ENCODE assay signal across 1 cellular context in the genomic region with DNA sequence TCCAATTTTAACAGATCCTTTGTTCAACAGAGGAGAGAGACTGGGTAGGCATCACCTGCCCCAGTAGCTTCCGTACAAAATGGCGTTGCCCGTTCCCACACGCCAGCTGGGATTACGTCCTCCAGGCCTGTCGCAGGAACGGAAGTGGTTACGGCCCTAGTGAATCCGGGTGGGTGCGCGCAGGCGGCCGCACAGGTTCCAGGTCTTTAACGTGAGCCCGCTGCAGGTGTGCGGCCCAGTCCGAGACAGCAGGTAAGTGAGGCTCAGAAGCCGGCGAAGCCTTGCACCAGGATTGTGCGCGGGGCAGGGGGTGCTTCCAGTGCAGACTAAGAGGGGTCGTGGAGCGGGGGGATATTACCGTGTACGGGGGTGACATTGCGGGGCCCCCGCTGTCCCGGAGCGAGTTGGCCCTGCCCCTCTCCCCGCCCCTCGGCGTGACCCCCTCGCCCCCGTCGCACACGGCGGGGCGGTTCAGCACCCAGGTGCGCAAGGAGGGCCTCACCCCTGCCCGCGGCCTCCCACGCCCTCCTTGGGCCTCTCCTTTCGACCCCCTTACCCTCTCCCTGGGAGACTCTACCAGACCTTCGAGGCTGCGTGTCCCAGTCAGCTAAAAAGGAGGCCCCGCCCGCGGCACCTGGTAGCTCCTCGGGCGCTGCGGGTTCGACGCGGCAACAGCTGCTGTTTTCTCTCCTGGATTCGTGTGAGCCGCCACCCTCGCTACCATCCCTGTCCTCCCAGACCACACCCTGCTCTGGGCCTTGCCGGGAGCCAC.
TF ChIP-seq lines count a peak whose summit lies in the region.

A gene with protein sequence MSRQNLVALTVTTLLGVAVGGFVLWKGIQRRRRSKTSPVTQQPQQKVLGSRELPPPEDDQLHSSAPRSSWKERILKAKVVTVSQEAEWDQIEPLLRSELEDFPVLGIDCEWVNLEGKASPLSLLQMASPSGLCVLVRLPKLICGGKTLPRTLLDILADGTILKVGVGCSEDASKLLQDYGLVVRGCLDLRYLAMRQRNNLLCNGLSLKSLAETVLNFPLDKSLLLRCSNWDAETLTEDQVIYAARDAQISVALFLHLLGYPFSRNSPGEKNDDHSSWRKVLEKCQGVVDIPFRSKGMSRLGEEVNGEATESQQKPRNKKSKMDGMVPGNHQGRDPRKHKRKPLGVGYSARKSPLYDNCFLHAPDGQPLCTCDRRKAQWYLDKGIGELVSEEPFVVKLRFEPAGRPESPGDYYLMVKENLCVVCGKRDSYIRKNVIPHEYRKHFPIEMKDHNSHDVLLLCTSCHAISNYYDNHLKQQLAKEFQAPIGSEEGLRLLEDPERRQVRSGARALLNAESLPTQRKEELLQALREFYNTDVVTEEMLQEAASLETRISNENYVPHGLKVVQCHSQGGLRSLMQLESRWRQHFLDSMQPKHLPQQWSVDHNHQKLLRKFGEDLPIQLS (plus strand): TSS at position 159 of the 772 bp plus-strand sequence. CDS start 17,973 bp downstream, outside the sequence.

TF ChIP-seq in HepG2, 621 proteins besides CTCF, POLR2A, EP300 and RAD21 (continued from another document and continues in another):
- TF ChIP-seq NFYC (CRISPR knock-in tag; IDR thresholded peaks at IDR 0.05) = no peak
- no peak for TF ChIP-seq ZNF660 (CRISPR knock-in tag; IDR thresholded peaks at IDR 0.05; ENCODE audit: borderline replicate concordance, low read depth)
- TF ChIP-seq JDP2 (CRISPR knock-in tag; IDR thresholded peaks at IDR 0.05; ENCODE audit: borderline replicate concordance) = no peak
- 0 out of 2 replicates have a peak, but pooled peaks have one; percentile 6 for TF ChIP-seq RFX3 (CRISPR knock-in tag; IDR thresholded peaks at IDR 0.05)
- no peak for TF ChIP-seq ZBTB1 (CRISPR knock-in tag; IDR thresholded peaks at IDR 0.05; ENCODE audit: borderline replicate concordance)
- peak; percentile 72; the same call in 1 of the 2 replicates for TF ChIP-seq SP4 (CRISPR knock-in tag; IDR thresholded peaks at IDR 0.05)
- TF ChIP-seq, protein P1, sequence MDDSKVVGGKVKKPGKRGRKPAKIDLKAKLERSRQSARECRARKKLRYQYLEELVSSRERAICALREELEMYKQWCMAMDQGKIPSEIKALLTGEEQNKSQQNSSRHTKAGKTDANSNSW (CRISPR knock-in tag; IDR thresholded peaks at IDR 0.05; ENCODE audit: borderline replicate concordance) = no peak; the same call in 1 of the 2 replicates
- peak; percentile 62; the same call in 1 of the 2 replicates for TF ChIP-seq ZNF616 (CRISPR knock-in tag; IDR thresholded peaks at IDR 0.05; ENCODE audit: low read depth)
- TF ChIP-seq DNMT1 (CRISPR knock-in tag; IDR thresholded peaks at IDR 0.05) = no peak
- no peak for TF ChIP-seq SMC3 (IDR thresholded peaks at IDR 0.05; ENCODE audit: low read length)
- peak; percentile 47 for TF ChIP-seq FOSL2 (CRISPR knock-in tag; IDR thresholded peaks at IDR 0.05)
- no peak for TF ChIP-seq KLF13 (CRISPR knock-in tag; IDR thresholded peaks at IDR 0.05)
- TF ChIP-seq, protein P2, sequence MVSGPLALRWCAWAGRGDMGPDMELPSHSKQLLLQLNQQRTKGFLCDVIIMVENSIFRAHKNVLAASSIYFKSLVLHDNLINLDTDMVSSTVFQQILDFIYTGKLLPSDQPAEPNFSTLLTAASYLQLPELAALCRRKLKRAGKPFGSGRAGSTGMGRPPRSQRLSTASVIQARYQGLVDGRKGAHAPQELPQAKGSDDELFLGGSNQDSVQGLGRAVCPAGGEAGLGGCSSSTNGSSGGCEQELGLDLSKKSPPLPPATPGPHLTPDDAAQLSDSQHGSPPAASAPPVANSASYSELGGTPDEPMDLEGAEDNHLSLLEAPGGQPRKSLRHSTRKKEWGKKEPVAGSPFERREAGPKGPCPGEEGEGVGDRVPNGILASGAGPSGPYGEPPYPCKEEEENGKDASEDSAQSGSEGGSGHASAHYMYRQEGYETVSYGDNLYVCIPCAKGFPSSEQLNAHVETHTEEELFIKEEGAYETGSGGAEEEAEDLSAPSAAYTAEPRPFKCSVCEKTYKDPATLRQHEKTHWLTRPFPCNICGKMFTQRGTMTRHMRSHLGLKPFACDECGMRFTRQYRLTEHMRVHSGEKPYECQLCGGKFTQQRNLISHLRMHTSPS (CRISPR knock-in tag; IDR thresholded peaks at IDR 0.05; ENCODE audit: low read depth) = no peak
- TF ChIP-seq, protein P3, sequence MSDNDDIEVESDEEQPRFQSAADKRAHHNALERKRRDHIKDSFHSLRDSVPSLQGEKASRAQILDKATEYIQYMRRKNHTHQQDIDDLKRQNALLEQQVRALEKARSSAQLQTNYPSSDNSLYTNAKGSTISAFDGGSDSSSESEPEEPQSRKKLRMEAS (IDR thresholded peaks at IDR 0.05) = peak; percentile 91
- no peak for TF ChIP-seq ZNF205 (CRISPR knock-in tag; IDR thresholded peaks at IDR 0.05)
- peak; percentile 94 for TF ChIP-seq CBX1 (IDR thresholded peaks at IDR 0.05; ENCODE audit: low read depth)
- no peak for TF ChIP-seq ZNF674 (CRISPR knock-in tag; IDR thresholded peaks at IDR 0.05; ENCODE audit: low read depth)
- TF ChIP-seq SP1 (IDR thresholded peaks at IDR 0.05) = no peak
- peak; percentile 76 for TF ChIP-seq SP1 (CRISPR knock-in tag; IDR thresholded peaks at IDR 0.05)
- no peak; the same call in 1 of the 2 replicates for TF ChIP-seq ZNF816 (CRISPR knock-in tag; IDR thresholded peaks at IDR 0.05; ENCODE audit: borderline replicate concordance)
- TF ChIP-seq, protein P4, sequence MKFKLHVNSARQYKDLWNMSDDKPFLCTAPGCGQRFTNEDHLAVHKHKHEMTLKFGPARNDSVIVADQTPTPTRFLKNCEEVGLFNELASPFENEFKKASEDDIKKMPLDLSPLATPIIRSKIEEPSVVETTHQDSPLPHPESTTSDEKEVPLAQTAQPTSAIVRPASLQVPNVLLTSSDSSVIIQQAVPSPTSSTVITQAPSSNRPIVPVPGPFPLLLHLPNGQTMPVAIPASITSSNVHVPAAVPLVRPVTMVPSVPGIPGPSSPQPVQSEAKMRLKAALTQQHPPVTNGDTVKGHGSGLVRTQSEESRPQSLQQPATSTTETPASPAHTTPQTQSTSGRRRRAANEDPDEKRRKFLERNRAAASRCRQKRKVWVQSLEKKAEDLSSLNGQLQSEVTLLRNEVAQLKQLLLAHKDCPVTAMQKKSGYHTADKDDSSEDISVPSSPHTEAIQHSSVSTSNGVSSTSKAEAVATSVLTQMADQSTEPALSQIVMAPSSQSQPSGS (CRISPR knock-in tag; IDR thresholded peaks at IDR 0.05) = peak; percentile 86
- TF ChIP-seq, protein P5, sequence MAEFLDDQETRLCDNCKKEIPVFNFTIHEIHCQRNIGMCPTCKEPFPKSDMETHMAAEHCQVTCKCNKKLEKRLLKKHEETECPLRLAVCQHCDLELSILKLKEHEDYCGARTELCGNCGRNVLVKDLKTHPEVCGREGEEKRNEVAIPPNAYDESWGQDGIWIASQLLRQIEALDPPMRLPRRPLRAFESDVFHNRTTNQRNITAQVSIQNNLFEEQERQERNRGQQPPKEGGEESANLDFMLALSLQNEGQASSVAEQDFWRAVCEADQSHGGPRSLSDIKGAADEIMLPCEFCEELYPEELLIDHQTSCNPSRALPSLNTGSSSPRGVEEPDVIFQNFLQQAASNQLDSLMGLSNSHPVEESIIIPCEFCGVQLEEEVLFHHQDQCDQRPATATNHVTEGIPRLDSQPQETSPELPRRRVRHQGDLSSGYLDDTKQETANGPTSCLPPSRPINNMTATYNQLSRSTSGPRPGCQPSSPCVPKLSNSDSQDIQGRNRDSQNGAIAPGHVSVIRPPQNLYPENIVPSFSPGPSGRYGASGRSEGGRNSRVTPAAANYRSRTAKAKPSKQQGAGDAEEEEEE (CRISPR knock-in tag; IDR thresholded peaks at IDR 0.05; ENCODE audit: borderline replicate concordance) = no peak
- TF ChIP-seq, protein P6, sequence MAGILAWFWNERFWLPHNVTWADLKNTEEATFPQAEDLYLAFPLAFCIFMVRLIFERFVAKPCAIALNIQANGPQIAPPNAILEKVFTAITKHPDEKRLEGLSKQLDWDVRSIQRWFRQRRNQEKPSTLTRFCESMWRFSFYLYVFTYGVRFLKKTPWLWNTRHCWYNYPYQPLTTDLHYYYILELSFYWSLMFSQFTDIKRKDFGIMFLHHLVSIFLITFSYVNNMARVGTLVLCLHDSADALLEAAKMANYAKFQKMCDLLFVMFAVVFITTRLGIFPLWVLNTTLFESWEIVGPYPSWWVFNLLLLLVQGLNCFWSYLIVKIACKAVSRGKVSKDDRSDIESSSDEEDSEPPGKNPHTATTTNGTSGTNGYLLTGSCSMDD (CRISPR knock-in tag; IDR thresholded peaks at IDR 0.05) = no peak
- TF ChIP-seq SUZ12 (IDR thresholded peaks at IDR 0.05; ENCODE audit: low read depth, low read length) = no peak
- TF ChIP-seq EZH2 (conservative IDR thresholded peaks at IDR 0.05; ENCODE audit: low read depth, low read length) = no peak
- TF ChIP-seq SYNCRIP (IDR thresholded peaks at IDR 0.05; ENCODE audit: insufficient read depth, low read depth, low read length) = no peak
- peak; percentile 69 for TF ChIP-seq ZNF777 (CRISPR knock-in tag; IDR thresholded peaks at IDR 0.05)
- TF ChIP-seq, protein P7, sequence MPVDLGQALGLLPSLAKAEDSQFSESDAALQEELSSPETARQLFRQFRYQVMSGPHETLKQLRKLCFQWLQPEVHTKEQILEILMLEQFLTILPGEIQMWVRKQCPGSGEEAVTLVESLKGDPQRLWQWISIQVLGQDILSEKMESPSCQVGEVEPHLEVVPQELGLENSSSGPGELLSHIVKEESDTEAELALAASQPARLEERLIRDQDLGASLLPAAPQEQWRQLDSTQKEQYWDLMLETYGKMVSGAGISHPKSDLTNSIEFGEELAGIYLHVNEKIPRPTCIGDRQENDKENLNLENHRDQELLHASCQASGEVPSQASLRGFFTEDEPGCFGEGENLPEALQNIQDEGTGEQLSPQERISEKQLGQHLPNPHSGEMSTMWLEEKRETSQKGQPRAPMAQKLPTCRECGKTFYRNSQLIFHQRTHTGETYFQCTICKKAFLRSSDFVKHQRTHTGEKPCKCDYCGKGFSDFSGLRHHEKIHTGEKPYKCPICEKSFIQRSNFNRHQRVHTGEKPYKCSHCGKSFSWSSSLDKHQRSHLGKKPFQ (CRISPR knock-in tag; IDR thresholded peaks at IDR 0.05; ENCODE audit: insufficient replicate concordance) = no peak
- peak; percentile 62 for TF ChIP-seq ETV5 (CRISPR knock-in tag; IDR thresholded peaks at IDR 0.05; ENCODE audit: borderline replicate concordance)
- TF ChIP-seq, protein P8, sequence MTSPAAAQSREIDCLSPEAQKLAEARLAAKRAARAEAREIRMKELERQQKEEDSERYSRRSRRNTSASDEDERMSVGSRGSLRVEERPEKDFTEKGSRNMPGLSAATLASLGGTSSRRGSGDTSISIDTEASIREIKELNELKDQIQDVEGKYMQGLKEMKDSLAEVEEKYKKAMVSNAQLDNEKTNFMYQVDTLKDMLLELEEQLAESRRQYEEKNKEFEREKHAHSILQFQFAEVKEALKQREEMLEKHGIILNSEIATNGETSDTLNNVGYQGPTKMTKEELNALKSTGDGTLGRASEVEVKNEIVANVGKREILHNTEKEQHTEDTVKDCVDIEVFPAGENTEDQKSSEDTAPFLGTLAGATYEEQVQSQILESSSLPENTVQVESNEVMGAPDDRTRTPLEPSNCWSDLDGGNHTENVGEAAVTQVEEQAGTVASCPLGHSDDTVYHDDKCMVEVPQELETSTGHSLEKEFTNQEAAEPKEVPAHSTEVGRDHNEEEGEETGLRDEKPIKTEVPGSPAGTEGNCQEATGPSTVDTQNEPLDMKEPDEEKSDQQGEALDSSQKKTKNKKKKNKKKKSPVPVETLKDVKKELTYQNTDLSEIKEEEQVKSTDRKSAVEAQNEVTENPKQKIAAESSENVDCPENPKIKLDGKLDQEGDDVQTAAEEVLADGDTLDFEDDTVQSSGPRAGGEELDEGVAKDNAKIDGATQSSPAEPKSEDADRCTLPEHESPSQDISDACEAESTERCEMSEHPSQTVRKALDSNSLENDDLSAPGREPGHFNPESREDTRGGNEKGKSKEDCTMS (CRISPR knock-in tag; conservative IDR thresholded peaks at IDR 0.05) = no peak
- TF ChIP-seq HDAC2 (CRISPR knock-in tag; IDR thresholded peaks at IDR 0.05) = peak; percentile 52
- TF ChIP-seq PTBP1 (IDR thresholded peaks at IDR 0.05; ENCODE audit: low read depth, low read length, poor library complexity, severe bottlenecking) = no peak
- TF ChIP-seq ZNF256 (CRISPR knock-in tag; conservative IDR thresholded peaks at IDR 0.05) = peak; percentile 70; the same call in 1 of the 2 replicates
- TF ChIP-seq REPIN1 (CRISPR knock-in tag; IDR thresholded peaks at IDR 0.05; ENCODE audit: borderline replicate concordance, low read depth) = peak; percentile 94
- TF ChIP-seq GTF2F1 (IDR thresholded peaks at IDR 0.05; ENCODE audit: low read length) = no peak
- peak; percentile 92 for TF ChIP-seq CREM (IDR thresholded peaks at IDR 0.05)
- no peak for TF ChIP-seq CREM (CRISPR knock-in tag; IDR thresholded peaks at IDR 0.05)
- peak; percentile 62; the same call in 1 of the 2 replicates for TF ChIP-seq ZNF292 (CRISPR knock-in tag; IDR thresholded peaks at IDR 0.05; ENCODE audit: borderline replicate concordance, low read depth)
- no peak for TF ChIP-seq EED (CRISPR knock-in tag; IDR thresholded peaks at IDR 0.05)
- TF ChIP-seq ZNF747 (CRISPR knock-in tag; IDR thresholded peaks at IDR 0.05; ENCODE audit: borderline replicate concordance) = peak; percentile 75; the same call in 1 of the 2 replicates
- TF ChIP-seq, protein P9, sequence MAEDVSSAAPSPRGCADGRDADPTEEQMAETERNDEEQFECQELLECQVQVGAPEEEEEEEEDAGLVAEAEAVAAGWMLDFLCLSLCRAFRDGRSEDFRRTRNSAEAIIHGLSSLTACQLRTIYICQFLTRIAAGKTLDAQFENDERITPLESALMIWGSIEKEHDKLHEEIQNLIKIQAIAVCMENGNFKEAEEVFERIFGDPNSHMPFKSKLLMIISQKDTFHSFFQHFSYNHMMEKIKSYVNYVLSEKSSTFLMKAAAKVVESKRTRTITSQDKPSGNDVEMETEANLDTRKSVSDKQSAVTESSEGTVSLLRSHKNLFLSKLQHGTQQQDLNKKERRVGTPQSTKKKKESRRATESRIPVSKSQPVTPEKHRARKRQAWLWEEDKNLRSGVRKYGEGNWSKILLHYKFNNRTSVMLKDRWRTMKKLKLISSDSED (CRISPR knock-in tag; IDR thresholded peaks at IDR 0.05) = no peak
- TF ChIP-seq NKX3-1 (CRISPR knock-in tag; IDR thresholded peaks at IDR 0.05) = peak; percentile 13; the same call in 1 of the 2 replicates
- TF ChIP-seq ZZZ3 (CRISPR knock-in tag; IDR thresholded peaks at IDR 0.05; ENCODE audit: borderline replicate concordance) = peak; percentile 80; the same call in 1 of the 2 replicates
- TF ChIP-seq, protein P10, sequence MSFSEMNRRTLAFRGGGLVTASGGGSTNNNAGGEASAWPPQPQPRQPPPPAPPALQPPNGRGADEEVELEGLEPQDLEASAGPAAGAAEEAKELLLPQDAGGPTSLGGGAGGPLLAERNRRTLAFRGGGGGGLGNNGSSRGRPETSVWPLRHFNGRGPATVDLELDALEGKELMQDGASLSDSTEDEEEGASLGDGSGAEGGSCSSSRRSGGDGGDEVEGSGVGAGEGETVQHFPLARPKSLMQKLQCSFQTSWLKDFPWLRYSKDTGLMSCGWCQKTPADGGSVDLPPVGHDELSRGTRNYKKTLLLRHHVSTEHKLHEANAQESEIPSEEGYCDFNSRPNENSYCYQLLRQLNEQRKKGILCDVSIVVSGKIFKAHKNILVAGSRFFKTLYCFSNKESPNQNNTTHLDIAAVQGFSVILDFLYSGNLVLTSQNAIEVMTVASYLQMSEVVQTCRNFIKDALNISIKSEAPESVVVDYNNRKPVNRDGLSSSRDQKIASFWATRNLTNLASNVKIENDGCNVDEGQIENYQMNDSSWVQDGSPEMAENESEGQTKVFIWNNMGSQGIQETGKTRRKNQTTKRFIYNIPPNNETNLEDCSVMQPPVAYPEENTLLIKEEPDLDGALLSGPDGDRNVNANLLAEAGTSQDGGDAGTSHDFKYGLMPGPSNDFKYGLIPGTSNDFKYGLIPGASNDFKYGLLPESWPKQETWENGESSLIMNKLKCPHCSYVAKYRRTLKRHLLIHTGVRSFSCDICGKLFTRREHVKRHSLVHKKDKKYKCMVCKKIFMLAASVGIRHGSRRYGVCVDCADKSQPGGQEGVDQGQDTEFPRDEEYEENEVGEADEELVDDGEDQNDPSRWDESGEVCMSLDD (CRISPR knock-in tag; IDR thresholded peaks at IDR 0.05; ENCODE audit: borderline replicate concordance) = peak; percentile 70
